In genomic region chr2:180707867-180708205, GRCh38 we compare ENCODE assay signal across 10 cellular contexts.
DNase-seq lines count a peak whose midpoint lies in the region; ATAC-seq, FAIRE-seq and TF ChIP-seq lines count a peak whose summit lies in the region.
"Had no signal": no experiment of that assay in that cellular context is flagged by ENCODE, and none has a peak within 500 bp of the region (broad histone marks: within the 10 kb centered on the region; RNA-seq: fewer than 3 reads in every experiment).

No MANE protein-coding gene starts in this region.

- no peak overlapping the region for H3K9ac ChIP-seq in astrocyte (ENCODE audit: low read length)

- no peak overlapping the region for H3K4me2 ChIP-seq in astrocyte (ENCODE audit: low read length)

- H3K27ac ChIP-seq in astrocyte (ENCODE audit: low read depth, low read length) (no peak overlapping the region), uterus (no peak overlapping the region)
- H3K27ac ChIP-seq: esophagus muscularis mucosa had no signal

- intact Hi-C loops in mucosa of descending colon (cut with DNase I, micrococcal nuclease) (no loop called here), uterus (cut with DNase I; ENCODE audit: low total_unique reads) (no loop called here)

- H3K9me3 ChIP-seq in astrocyte (ENCODE audit: insufficient read depth, low read depth, low read length) (no peaks in the 10 kb centered on the region), mucosa of descending colon (no peaks in the 10 kb centered on the region), uterus (no peaks in the 10 kb centered on the region)
- H3K9me3 ChIP-seq: esophagus muscularis mucosa had no signal

- TF ChIP-seq CTCF in astrocyte (IDR thresholded peaks at IDR 0.05; ENCODE audit: insufficient read depth, low read depth, low read length) (no peak), mucosa of descending colon (IDR thresholded peaks at IDR 0.05) (no peak), uterus (IDR thresholded peaks at IDR 0.05) (no peak)

- DNase-seq in EH (ENCODE audit: low read depth) = peak; percentile 75
- DNase-seq in NCI-H2081 treated with DMSO at 0.1 percent for 48 hours (lab: John Stamatoyannopoulos, UW) = peak; percentile 37
- peak; percentile 79 for DNase-seq in astrocyte (ENCODE audit: low read depth)
- DNase-seq in mucosa of descending colon = peak in 1 of 3 donors; percentile 14
- no peak for DNase-seq in uterus
- no peak for DNase-seq in activated naive CD4-positive, alpha-beta T cell (lab: John Stamatoyannopoulos, UW)

- no peak overlapping the region for H3K4me3 ChIP-seq in astrocyte (ENCODE audit: insufficient read depth, low read depth, low read length)
- H3K4me3 ChIP-seq in mucosa of descending colon = no peak overlapping the region
- no peak overlapping the region for H3K4me3 ChIP-seq in uterus
- H3K4me3 ChIP-seq: esophagus muscularis mucosa, smooth muscle cell had no signal

- no peaks in the 10 kb centered on the region for H4K20me1 ChIP-seq in astrocyte (ENCODE audit: insufficient read depth, low read length)

- no peaks in the 10 kb centered on the region for H3K79me2 ChIP-seq in astrocyte (ENCODE audit: insufficient read depth, low read length)

- H3K4me1 ChIP-seq in astrocyte (ENCODE audit: insufficient read depth, low read length) = peaks cover 4% of the 10 kb centered on the region
- H3K4me1 ChIP-seq in mucosa of descending colon (ENCODE audit: low read depth) = no peaks in the 10 kb centered on the region
- H3K4me1 ChIP-seq in uterus = no peaks in the 10 kb centered on the region
- H3K4me1 ChIP-seq: esophagus muscularis mucosa had no signal

- ATAC-seq in mucosa of descending colon = peak; percentile 86
- no peak for ATAC-seq in HG03159 (IDR thresholded peaks at IDR 0.05; ENCODE audit: unreplicated experiment)
- ATAC-seq in HG03095 (IDR thresholded peaks at IDR 0.05; ENCODE audit: unreplicated experiment) = no peak

- no peak for TF ChIP-seq POLR2A in uterus (IDR thresholded peaks at IDR 0.05)

- H3K9me3 Mint-ChIP-seq in astrocyte (ENCODE audit: unreplicated experiment) = peaks cover 2% of the 10 kb centered on the region

- H3K27me3 ChIP-seq in astrocyte (ENCODE audit: insufficient read depth, low read length) (no peaks in the 10 kb centered on the region), uterus (no peaks in the 10 kb centered on the region)
- H3K27me3 ChIP-seq: esophagus muscularis mucosa had no signal

- no peaks in the 10 kb centered on the region for H3K36me3 Mint-ChIP-seq in astrocyte (ENCODE audit: low read depth, unreplicated experiment)

- no peak overlapping the region for H3K4me3 Mint-ChIP-seq in astrocyte (ENCODE audit: unreplicated experiment)

- H3K4me1 Mint-ChIP-seq in astrocyte (ENCODE audit: low read depth, unreplicated experiment) = peaks cover 30% of the 10 kb centered on the region

- peak; percentile 65 for FAIRE-seq in astrocyte (lab: Jason Lieb, UNC)

- no peaks in the 10 kb centered on the region for H3K27me3 Mint-ChIP-seq in astrocyte (ENCODE audit: low read depth, unreplicated experiment)

- H3K36me3 ChIP-seq in astrocyte (ENCODE audit: insufficient read depth, low read length) (no peaks in the 10 kb centered on the region), mucosa of descending colon (ENCODE audit: low read depth) (no peaks in the 10 kb centered on the region), uterus (no peaks in the 10 kb centered on the region)
- H3K36me3 ChIP-seq: esophagus muscularis mucosa had no signal

- H3K27ac Mint-ChIP-seq in astrocyte (ENCODE audit: unreplicated experiment) = no peak overlapping the region

- H2AFZ ChIP-seq in astrocyte (ENCODE audit: low read depth, low read length) = no peak overlapping the region

Comparison
In these comparisons a context has a peak if more than half of its experiments do, and no peak if none do; other contexts are left out.
1. DNase-seq: peak in EH (single experiment), NCI-H2081 treated with DMSO at 0.1 percent for 48 hours (single experiment) and astrocyte (single experiment); none in uterus (0 of 2) and activated naive CD4-positive, alpha-beta T cell (0 of 4).